ENCODE assay signal across 21 cellular contexts in the genomic region with DNA sequence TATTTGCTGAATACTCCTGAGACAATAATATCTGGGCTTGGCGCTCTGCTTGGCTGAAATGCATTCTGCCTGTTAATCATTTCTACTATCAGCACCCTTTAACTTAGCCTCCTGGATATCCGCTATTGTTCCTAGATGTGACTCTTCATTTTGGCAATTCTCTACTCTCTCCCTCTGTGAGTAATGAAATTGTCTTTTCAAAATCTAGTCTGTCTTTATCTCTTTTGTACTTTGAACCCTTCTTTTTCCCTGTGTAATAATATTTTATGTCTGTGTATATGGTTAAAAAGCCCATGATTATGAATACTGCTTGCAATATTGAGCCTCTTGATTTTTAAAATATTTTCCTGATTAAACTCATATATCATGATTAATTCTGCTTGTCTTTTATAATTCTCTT.
"Had no signal": no experiment of that assay in that cellular context is flagged by ENCODE, and none has a peak within 500 bp of the region (broad histone marks: within the 10 kb centered on the region; RNA-seq: fewer than 3 reads in every experiment).

No MANE protein-coding gene starts in this region.

- H3K36me3 Mint-ChIP-seq: naive thymus-derived CD4-positive, alpha-beta T cell; stimulated activated naive B cell treated with anti-CD40 and anti-IgM and Interleukin-4, amounts not matched to agents 10 μg/mL and 1 μg/mL and 100 μg/mL, for 72 hours had no signal

- H3K27ac ChIP-seq: gastrocnemius medialis, lower lobe of right lung, neutrophil, pancreas, right lobe of liver, stomach, thyroid gland, vagina had no signal

- H3K9me3 Mint-ChIP-seq: effector memory CD8-positive, alpha-beta T cell; naive thymus-derived CD4-positive, alpha-beta T cell; neural crest cell; stimulated activated naive B cell treated with anti-CD40 and anti-IgM and Interleukin-4, amounts not matched to agents 10 μg/mL and 1 μg/mL and 100 μg/mL, for 72 hours had no signal

- H3K4me3 Mint-ChIP-seq: effector memory CD8-positive, alpha-beta T cell; neural crest cell; stimulated activated naive B cell treated with anti-CD40 and anti-IgM and Interleukin-4, amounts not matched to agents 10 μg/mL and 1 μg/mL and 100 μg/mL, for 72 hours had no signal

- H3K9me3 ChIP-seq: gastrocnemius medialis, lower lobe of right lung, neutrophil, pancreas, right lobe of liver, stomach, thyroid gland, vagina had no signal

- H3K4me3 ChIP-seq: gastrocnemius medialis, lower lobe of right lung, pancreas, right lobe of liver, stomach, thyroid gland, vagina had no signal

- H3K27ac Mint-ChIP-seq: effector memory CD8-positive, alpha-beta T cell; naive thymus-derived CD4-positive, alpha-beta T cell had no signal

- DNase-seq: cerebellar nuclear complex; cortex of kidney; effector memory CD8-positive, alpha-beta T cell; gastrocnemius medialis; head of caudate nucleus; left cardiac atrium; left ventricle myocardium superior; lower lobe of right lung; naive thymus-derived CD4-positive, alpha-beta T cell; pancreas; right lobe of liver; small intestine; stimulated activated CD4-positive, alpha-beta T cell treated with anti-CD3 and anti-CD28 coated beads, Interleukin-15, amount 100 ng/mL, for 24 hours; stimulated activated CD4-positive, alpha-beta T cell treated with anti-CD3 and anti-CD28 coated beads, Interleukin-2, amount 100 ng/mL, for 48 hours; stimulated activated naive B cell treated with anti-CD40 and anti-IgM and Interleukin-4, amounts not matched to agents 10 μg/mL and 1 μg/mL and 100 μg/mL, for 72 hours; stomach; thyroid gland; trophoblast cell had no signal

- H3K36me3 ChIP-seq: gastrocnemius medialis, lower lobe of right lung, neutrophil, pancreas, right lobe of liver, stomach, thyroid gland, vagina had no signal

- H3K27me3 ChIP-seq: neutrophil, pancreas, right lobe of liver, thyroid gland, vagina had no signal

- ATAC-seq: effector memory CD8-positive, alpha-beta T cell; gastrocnemius medialis; left cardiac atrium; left ventricle myocardium superior; lower lobe of right lung; naive thymus-derived CD4-positive, alpha-beta T cell; pancreas; stimulated activated naive B cell treated with anti-CD40 and anti-IgM and Interleukin-4, amounts not matched to agents 10 μg/mL and 1 μg/mL and 100 μg/mL, for 72 hours had no signal

- H3K4me1 Mint-ChIP-seq: neural crest cell had no signal
